Comparison of ENCODE assay signal across 2 cellular contexts in the genomic region with DNA sequence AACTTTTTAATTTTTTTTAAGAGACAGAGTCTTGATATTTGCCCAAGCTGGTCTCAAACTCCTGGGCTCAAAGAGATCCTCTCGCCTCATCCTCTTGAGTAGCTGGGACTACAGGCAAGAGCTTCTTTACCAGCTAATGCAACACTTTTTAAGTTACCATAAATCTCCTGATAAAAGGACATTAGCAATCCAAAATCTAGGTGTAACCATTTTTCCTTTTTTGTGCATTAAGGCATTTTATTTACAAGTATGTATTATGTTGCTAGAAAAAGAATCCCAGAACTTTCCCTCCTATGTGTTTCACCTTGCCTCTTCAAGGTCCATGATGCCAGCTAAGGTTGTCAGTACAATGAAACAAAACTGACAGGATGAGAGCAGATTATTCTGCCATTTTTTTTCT.
TF ChIP-seq lines count a peak whose summit lies in the region.

No MANE protein-coding gene starts in this region.

TF ChIP-seq in K562, 482 proteins besides CTCF, POLR2A, EP300 and RAD21:
- TF ChIP-seq DIDO1 (tag; IDR thresholded peaks at IDR 0.05; ENCODE audit: low read depth), result no peak
- TF ChIP-seq, protein P1, sequence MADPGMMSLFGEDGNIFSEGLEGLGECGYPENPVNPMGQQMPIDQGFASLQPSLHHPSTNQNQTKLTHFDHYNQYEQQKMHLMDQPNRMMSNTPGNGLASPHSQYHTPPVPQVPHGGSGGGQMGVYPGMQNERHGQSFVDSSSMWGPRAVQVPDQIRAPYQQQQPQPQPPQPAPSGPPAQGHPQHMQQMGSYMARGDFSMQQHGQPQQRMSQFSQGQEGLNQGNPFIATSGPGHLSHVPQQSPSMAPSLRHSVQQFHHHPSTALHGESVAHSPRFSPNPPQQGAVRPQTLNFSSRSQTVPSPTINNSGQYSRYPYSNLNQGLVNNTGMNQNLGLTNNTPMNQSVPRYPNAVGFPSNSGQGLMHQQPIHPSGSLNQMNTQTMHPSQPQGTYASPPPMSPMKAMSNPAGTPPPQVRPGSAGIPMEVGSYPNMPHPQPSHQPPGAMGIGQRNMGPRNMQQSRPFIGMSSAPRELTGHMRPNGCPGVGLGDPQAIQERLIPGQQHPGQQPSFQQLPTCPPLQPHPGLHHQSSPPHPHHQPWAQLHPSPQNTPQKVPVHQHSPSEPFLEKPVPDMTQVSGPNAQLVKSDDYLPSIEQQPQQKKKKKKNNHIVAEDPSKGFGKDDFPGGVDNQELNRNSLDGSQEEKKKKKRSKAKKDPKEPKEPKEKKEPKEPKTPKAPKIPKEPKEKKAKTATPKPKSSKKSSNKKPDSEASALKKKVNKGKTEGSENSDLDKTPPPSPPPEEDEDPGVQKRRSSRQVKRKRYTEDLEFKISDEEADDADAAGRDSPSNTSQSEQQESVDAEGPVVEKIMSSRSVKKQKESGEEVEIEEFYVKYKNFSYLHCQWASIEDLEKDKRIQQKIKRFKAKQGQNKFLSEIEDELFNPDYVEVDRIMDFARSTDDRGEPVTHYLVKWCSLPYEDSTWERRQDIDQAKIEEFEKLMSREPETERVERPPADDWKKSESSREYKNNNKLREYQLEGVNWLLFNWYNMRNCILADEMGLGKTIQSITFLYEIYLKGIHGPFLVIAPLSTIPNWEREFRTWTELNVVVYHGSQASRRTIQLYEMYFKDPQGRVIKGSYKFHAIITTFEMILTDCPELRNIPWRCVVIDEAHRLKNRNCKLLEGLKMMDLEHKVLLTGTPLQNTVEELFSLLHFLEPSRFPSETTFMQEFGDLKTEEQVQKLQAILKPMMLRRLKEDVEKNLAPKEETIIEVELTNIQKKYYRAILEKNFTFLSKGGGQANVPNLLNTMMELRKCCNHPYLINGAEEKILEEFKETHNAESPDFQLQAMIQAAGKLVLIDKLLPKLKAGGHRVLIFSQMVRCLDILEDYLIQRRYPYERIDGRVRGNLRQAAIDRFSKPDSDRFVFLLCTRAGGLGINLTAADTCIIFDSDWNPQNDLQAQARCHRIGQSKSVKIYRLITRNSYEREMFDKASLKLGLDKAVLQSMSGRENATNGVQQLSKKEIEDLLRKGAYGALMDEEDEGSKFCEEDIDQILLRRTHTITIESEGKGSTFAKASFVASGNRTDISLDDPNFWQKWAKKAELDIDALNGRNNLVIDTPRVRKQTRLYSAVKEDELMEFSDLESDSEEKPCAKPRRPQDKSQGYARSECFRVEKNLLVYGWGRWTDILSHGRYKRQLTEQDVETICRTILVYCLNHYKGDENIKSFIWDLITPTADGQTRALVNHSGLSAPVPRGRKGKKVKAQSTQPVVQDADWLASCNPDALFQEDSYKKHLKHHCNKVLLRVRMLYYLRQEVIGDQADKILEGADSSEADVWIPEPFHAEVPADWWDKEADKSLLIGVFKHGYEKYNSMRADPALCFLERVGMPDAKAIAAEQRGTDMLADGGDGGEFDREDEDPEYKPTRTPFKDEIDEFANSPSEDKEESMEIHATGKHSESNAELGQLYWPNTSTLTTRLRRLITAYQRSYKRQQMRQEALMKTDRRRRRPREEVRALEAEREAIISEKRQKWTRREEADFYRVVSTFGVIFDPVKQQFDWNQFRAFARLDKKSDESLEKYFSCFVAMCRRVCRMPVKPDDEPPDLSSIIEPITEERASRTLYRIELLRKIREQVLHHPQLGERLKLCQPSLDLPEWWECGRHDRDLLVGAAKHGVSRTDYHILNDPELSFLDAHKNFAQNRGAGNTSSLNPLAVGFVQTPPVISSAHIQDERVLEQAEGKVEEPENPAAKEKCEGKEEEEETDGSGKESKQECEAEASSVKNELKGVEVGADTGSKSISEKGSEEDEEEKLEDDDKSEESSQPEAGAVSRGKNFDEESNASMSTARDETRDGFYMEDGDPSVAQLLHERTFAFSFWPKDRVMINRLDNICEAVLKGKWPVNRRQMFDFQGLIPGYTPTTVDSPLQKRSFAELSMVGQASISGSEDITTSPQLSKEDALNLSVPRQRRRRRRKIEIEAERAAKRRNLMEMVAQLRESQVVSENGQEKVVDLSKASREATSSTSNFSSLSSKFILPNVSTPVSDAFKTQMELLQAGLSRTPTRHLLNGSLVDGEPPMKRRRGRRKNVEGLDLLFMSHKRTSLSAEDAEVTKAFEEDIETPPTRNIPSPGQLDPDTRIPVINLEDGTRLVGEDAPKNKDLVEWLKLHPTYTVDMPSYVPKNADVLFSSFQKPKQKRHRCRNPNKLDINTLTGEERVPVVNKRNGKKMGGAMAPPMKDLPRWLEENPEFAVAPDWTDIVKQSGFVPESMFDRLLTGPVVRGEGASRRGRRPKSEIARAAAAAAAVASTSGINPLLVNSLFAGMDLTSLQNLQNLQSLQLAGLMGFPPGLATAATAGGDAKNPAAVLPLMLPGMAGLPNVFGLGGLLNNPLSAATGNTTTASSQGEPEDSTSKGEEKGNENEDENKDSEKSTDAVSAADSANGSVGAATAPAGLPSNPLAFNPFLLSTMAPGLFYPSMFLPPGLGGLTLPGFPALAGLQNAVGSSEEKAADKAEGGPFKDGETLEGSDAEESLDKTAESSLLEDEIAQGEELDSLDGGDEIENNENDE (IDR thresholded peaks at IDR 0.05; ENCODE audit: low read depth, low read length), result peak; percentile 75

TF ChIP-seq in neural cell, 6 proteins besides CTCF, POLR2A, EP300 and RAD21:
- TF ChIP-seq SMC3 (conservative IDR thresholded peaks at IDR 0.05; ENCODE audit: poor library complexity) (no peak), TAF1 (IDR thresholded peaks at IDR 0.05; ENCODE audit: low read depth) (no peak), MXI1 (conservative IDR thresholded peaks at IDR 0.05; ENCODE audit: poor library complexity, severe bottlenecking) (no peak), POLR2AphosphoS5 (IDR thresholded peaks at IDR 0.05) (no peak), EZH2 (IDR thresholded peaks at IDR 0.05; ENCODE audit: borderline replicate concordance, insufficient read depth, low read length, poor library complexity, severe bottlenecking) (no peak)
TF ChIP-seq in neural cell: peak in this region for 0.
